ENCODE assay signal across 1 cellular context in genomic region chr3:152320201-152320617, GRCh38.
TF ChIP-seq lines count a peak whose summit lies in the region.

No MANE protein-coding gene starts in this region.

TF ChIP-seq in K562, 482 proteins besides CTCF, POLR2A, EP300 and RAD21 (continued from another document and continues in another):
- TF ChIP-seq ATF3 (IDR thresholded peaks at IDR 0.05), result peak; percentile 78
- no peak for TF ChIP-seq ATF3 (CRISPR knock-in tag; conservative IDR thresholded peaks at IDR 0.05)
- TF ChIP-seq HNRNPK (IDR thresholded peaks at IDR 0.05; ENCODE audit: low read depth, low read length, poor library complexity, severe bottlenecking), result no peak
- TF ChIP-seq FOXM1 (IDR thresholded peaks at IDR 0.05; ENCODE audit: low read depth), result peak; percentile 90
- no peak for TF ChIP-seq FOXM1 (CRISPR knock-in tag; IDR thresholded peaks at IDR 0.05; ENCODE audit: low read depth)
- peak; percentile 62; the same call in 1 of the 2 replicates for TF ChIP-seq HDAC2 (IDR thresholded peaks at IDR 0.05)
- TF ChIP-seq ZNF282 (CRISPR knock-in tag; IDR thresholded peaks at IDR 0.05), result no peak
- peak; percentile 68; the same call in 1 of the 2 replicates for TF ChIP-seq ZFX (CRISPR knock-in tag; IDR thresholded peaks at IDR 0.05)
- TF ChIP-seq CBFA2T2 (conservative IDR thresholded peaks at IDR 0.05), result peak; percentile 93
- TF ChIP-seq MEIS2 (IDR thresholded peaks at IDR 0.05; ENCODE audit: partially characterized antibody), result peak; percentile 100
- peak; percentile 93 for TF ChIP-seq SMARCC2 (IDR thresholded peaks at IDR 0.05; ENCODE audit: low read depth)
- TF ChIP-seq NONO (IDR thresholded peaks at IDR 0.05; ENCODE audit: low read depth in 2 of 2, low read length in 1 of 2), result peak in 1 of 2 experiments; percentile 86; a peak in 1 of 4 replicates
- peak; percentile 85 for TF ChIP-seq HDAC3 (IDR thresholded peaks at IDR 0.05; ENCODE audit: borderline replicate concordance, partially characterized antibody)
- TF ChIP-seq E4F1 (CRISPR knock-in tag; IDR thresholded peaks at IDR 0.05; ENCODE audit: borderline replicate concordance), result no peak
- 0 out of 2 replicates have a peak, but pooled peaks have one; percentile 25 for TF ChIP-seq CHD2 (IDR thresholded peaks at IDR 0.05; ENCODE audit: low read depth, low read length)
- TF ChIP-seq PBX2 (CRISPR knock-in tag; IDR thresholded peaks at IDR 0.05; ENCODE audit: low read depth), result no peak; the same call in none of the 2 replicates
- TF ChIP-seq PBX2 (tag; conservative IDR thresholded peaks at IDR 0.05; ENCODE audit: low read depth), result peak; percentile 99
- peak; percentile 91 for TF ChIP-seq STAT5A (IDR thresholded peaks at IDR 0.05; ENCODE audit: borderline replicate concordance, low read length)
- peak; percentile 97 for TF ChIP-seq TEAD4 (IDR thresholded peaks at IDR 0.05; ENCODE audit: low read length)
- no peak for TF ChIP-seq TEAD4 (CRISPR knock-in tag; IDR thresholded peaks at IDR 0.05; ENCODE audit: borderline replicate concordance)
- TF ChIP-seq MBD2 (IDR thresholded peaks at IDR 0.05; ENCODE audit: borderline replicate concordance, low read depth), result peak; percentile 67; the same call in 1 of the 2 replicates
- TF ChIP-seq RFX5 (IDR thresholded peaks at IDR 0.05; ENCODE audit: low read depth, low read length), result no peak
- peak in 1 of 2 experiments; percentile 91; a peak in 2 of 4 replicates for TF ChIP-seq ZMIZ1 (IDR thresholded peaks at IDR 0.05; ENCODE audit: low read depth in 2 of 2, low read length in 2 of 2)
- TF ChIP-seq CREM (IDR thresholded peaks at IDR 0.05; ENCODE audit: low read depth), result peak; percentile 74
- peak; percentile 21; the same call in 1 of the 2 replicates for TF ChIP-seq ELF4 (CRISPR knock-in tag; IDR thresholded peaks at IDR 0.05)
- TF ChIP-seq ELF1 (tag; IDR thresholded peaks at IDR 0.05), result 0 out of 2 replicates have a peak, but pooled peaks have one; percentile 43
- peak; percentile 42 for TF ChIP-seq NFE2 (IDR thresholded peaks at IDR 0.05; ENCODE audit: low read depth)
- peak; percentile 49 to 87; a peak in 2 of 4 replicates for TF ChIP-seq ARNT (IDR thresholded peaks at IDR 0.05)
- TF ChIP-seq U2AF1 (optimal IDR thresholded peaks at IDR 0.05; ENCODE audit: low read depth, low read length), result no peak
- peak; percentile 78; the same call in 1 of the 2 replicates for TF ChIP-seq CC2D1A (IDR thresholded peaks at IDR 0.05)
- peak; percentile 84 for TF ChIP-seq ATF7 (IDR thresholded peaks at IDR 0.05)
- TF ChIP-seq ZKSCAN1 (IDR thresholded peaks at IDR 0.05; ENCODE audit: low read depth, low read length), result no peak
- TF ChIP-seq NCOA2 (IDR thresholded peaks at IDR 0.05; ENCODE audit: partially characterized antibody in 2 of 2), result peak; percentile 21 to 69
- no peak for TF ChIP-seq E2F6 (IDR thresholded peaks at IDR 0.05; ENCODE audit: borderline replicate concordance in 1 of 2, extremely low read depth in 1 of 2, insufficient read depth in 1 of 2, insufficient read length in 1 of 2, low read depth in 1 of 2, low read length in 1 of 2, poor library complexity in 1 of 2, severe bottlenecking in 1 of 2)
- peak; percentile 65; the same call in 1 of the 2 replicates for TF ChIP-seq HEY1 (CRISPR knock-in tag; IDR thresholded peaks at IDR 0.05; ENCODE audit: borderline replicate concordance)
- TF ChIP-seq SMAD1 (IDR thresholded peaks at IDR 0.05; ENCODE audit: low read depth, low read length, partially characterized antibody), result peak; percentile 92
- TF ChIP-seq CEBPB (tag; IDR thresholded peaks at IDR 0.05), result peak; percentile 86
- TF ChIP-seq RFX7 (CRISPR knock-in tag; IDR thresholded peaks at IDR 0.05), result no peak
- peak; percentile 98 for TF ChIP-seq DPF2 (IDR thresholded peaks at IDR 0.05)
- TF ChIP-seq ARID3A (IDR thresholded peaks at IDR 0.05; ENCODE audit: borderline replicate concordance, low read depth, low read length), result peak; percentile 99
- 0 out of 4 replicates have a peak, but pooled peaks of 1 of the 2 experiments have one; percentile 48 for TF ChIP-seq ZNF318 (IDR thresholded peaks at IDR 0.05; ENCODE audit: borderline replicate concordance in 1 of 2, low read depth in 1 of 2)
